ENCODE assay signal across 14 cellular contexts in genomic region chr12:42918387-42918786, GRCh38.
DNase-seq lines count a peak whose midpoint lies in the region; ATAC-seq and TF ChIP-seq lines count a peak whose summit lies in the region.
"Had no signal": no experiment of that assay in that cellular context is flagged by ENCODE, and none has a peak within 500 bp of the region (broad histone marks: within the 10 kb centered on the region; RNA-seq: fewer than 3 reads in every experiment).

No MANE protein-coding gene starts in this region.

- no peak overlapping the region for H2BK5ac ChIP-seq in H9 (ENCODE audit: insufficient read length, low read length)

- H3K9ac ChIP-seq in neural cell (ENCODE audit: low read length) (no peak overlapping the region), H9 (ENCODE audit: extremely low read depth, insufficient read length, low read length) (no peak overlapping the region)
- H3K9ac ChIP-seq: BLaER1 had no signal

- H3T11ph ChIP-seq in H9 (ENCODE audit: low read length) = no peak overlapping the region

- TF ChIP-seq EP300 in neural cell (conservative IDR thresholded peaks at IDR 0.05; ENCODE audit: poor library complexity, severe bottlenecking) = no peak

- H3K9me3 ChIP-seq in neural cell (ENCODE audit: low read length) (no peaks in the 10 kb centered on the region), H9 (ENCODE audit: control insufficient read depth, low read depth, low read length) (no peaks in the 10 kb centered on the region)
- H3K9me3 ChIP-seq: BLaER1 had no signal

- no peaks in the 10 kb centered on the region for H3F3A ChIP-seq in neural cell (ENCODE audit: insufficient read depth, low read length, poor library complexity, severe bottlenecking)

- H3K79me1 ChIP-seq in H9 (ENCODE audit: insufficient read depth, low read depth, low read length, poor library complexity, severe bottlenecking) = no peaks in the 10 kb centered on the region

- peak overlapping the region; percentile 35 for H3K27ac ChIP-seq in neural cell (ENCODE audit: low read length)
- no peak overlapping the region for H3K27ac ChIP-seq in H9 (ENCODE audit: insufficient read length, low read depth, low read length)
- H3K27ac ChIP-seq: 22Rv1, BLaER1 had no signal

- H3K23ac ChIP-seq in H9 (ENCODE audit: insufficient read length, low read depth, low read length) = no peak overlapping the region

- H2AFZ ChIP-seq in neural cell (ENCODE audit: low read depth, low read length) (no peak overlapping the region), H9 (ENCODE audit: low read length) (no peak overlapping the region)

- TF ChIP-seq CTCF in neural cell (IDR thresholded peaks at IDR 0.05; ENCODE audit: poor library complexity, severe bottlenecking) (no peak), H9 (conservative IDR thresholded peaks at IDR 0.05) (no peak)

- H3K79me2 ChIP-seq in neural cell (replicated peaks; ENCODE audit: insufficient read depth, low read length) (no peaks in the 10 kb centered on the region), H9 (ENCODE audit: insufficient read depth, low read length) (no peaks in the 10 kb centered on the region)

- no peak for ATAC-seq in GM21381 (IDR thresholded peaks at IDR 0.05; ENCODE audit: unreplicated experiment)

- no peak overlapping the region for H4K91ac ChIP-seq in H9 (ENCODE audit: insufficient read length, low read depth, low read length)

- no peak overlapping the region for H4K8ac ChIP-seq in H9 (replicated peaks; ENCODE audit: insufficient read length, low read depth, low read length)

- no peaks in the 10 kb centered on the region for H3K23me2 ChIP-seq in H9 (ENCODE audit: insufficient read length, low read depth, low read length, poor library complexity, severe bottlenecking)

- no peak overlapping the region for H3K4ac ChIP-seq in H9 (ENCODE audit: low read depth, low read length)

- DNase-seq in NCI-H2171 treated with DMSO at 0.1 percent for 48 hours (lab: John Stamatoyannopoulos, UW) = peak; percentile 36
- DNase-seq in NCI-H2171 (lab: John Stamatoyannopoulos, UW) = no peak
- DNase-seq in amniotic epithelial cell (ENCODE audit: low read depth) = peak; percentile 76
- peak; percentile 88 for DNase-seq in islet precursor cell
- no peak for DNase-seq in H9
- no peak for DNase-seq in activated effector memory CD4-positive, alpha-beta T cell treated with Interleukin-2 at 50 U/mL for 16 hours
- DNase-seq: CD8-positive, alpha-beta memory T cell; HCEC 1CT; IMR-90; NCI-H1930 had no signal

- no peak overlapping the region for H2BK12ac ChIP-seq in H9 (ENCODE audit: insufficient read length, low read depth, low read length)

- no peaks in the 10 kb centered on the region for H3K9me3 Mint-ChIP-seq in H9

- no peaks in the 10 kb centered on the region for H3K9me2 ChIP-seq in neural cell (ENCODE audit: insufficient read depth, low read length)

- no peak overlapping the region for H3K56ac ChIP-seq in H9 (ENCODE audit: insufficient read length, low read depth, low read length)

- no peaks in the 10 kb centered on the region for H3K4me1 Mint-ChIP-seq in H9
- H3K4me1 Mint-ChIP-seq: CD8-positive, alpha-beta memory T cell had no signal

- no peaks in the 10 kb centered on the region for H3K36me3 Mint-ChIP-seq in H9 (ENCODE audit: insufficient read depth in 1 of 3, low read depth in 3 of 3)
- H3K36me3 Mint-ChIP-seq: CD8-positive, alpha-beta memory T cell had no signal

- no peaks in the 10 kb centered on the region for H3K27me3 ChIP-seq in neural cell (ENCODE audit: insufficient read depth, low read depth, low read length)
- H3K27me3 ChIP-seq in H9 (ENCODE audit: insufficient read depth, low read length) = no peaks in the 10 kb centered on the region
- H3K27me3 ChIP-seq: BLaER1 had no signal

- H3K27me3 Mint-ChIP-seq in H9 (ENCODE audit: low read depth) = no peaks in the 10 kb centered on the region
- H3K27me3 Mint-ChIP-seq: CD8-positive, alpha-beta memory T cell had no signal

- H2BK15ac ChIP-seq in H9 (ENCODE audit: low read depth, low read length) = no peak overlapping the region

- no peak overlapping the region for H3K14ac ChIP-seq in H9 (ENCODE audit: insufficient read depth, low read length)

- H3K4me3 Mint-ChIP-seq in H9 = no peak overlapping the region
- H3K4me3 Mint-ChIP-seq: CD8-positive, alpha-beta memory T cell had no signal

- no peak overlapping the region for H3K4me2 ChIP-seq in neural cell (ENCODE audit: low read length)
- H3K4me2 ChIP-seq in H9 (ENCODE audit: insufficient read depth, insufficient read length, low read length) = no peak overlapping the region
- H3K4me2 ChIP-seq: BLaER1 had no signal

- TF ChIP-seq RAD21 in neural cell (conservative IDR thresholded peaks at IDR 0.05) = no peak

- H3K36me3 ChIP-seq in neural cell (ENCODE audit: insufficient read depth, low read length) = no peaks in the 10 kb centered on the region
- H3K36me3 ChIP-seq: BLaER1 had no signal

- no peak overlapping the region for H4K5ac ChIP-seq in H9 (ENCODE audit: insufficient read length, low read depth, low read length)

- no peaks in the 10 kb centered on the region for H3K4me1 ChIP-seq in H9 (ENCODE audit: insufficient read depth, low read length)
- H3K4me1 ChIP-seq: BLaER1 had no signal

- H4K20me1 ChIP-seq in neural cell (ENCODE audit: insufficient read depth) = no peaks in the 10 kb centered on the region
- no peaks in the 10 kb centered on the region for H4K20me1 ChIP-seq in H9 (ENCODE audit: control insufficient read depth, insufficient read depth, insufficient read length)
- H4K20me1 ChIP-seq: BLaER1 had no signal

- no peak overlapping the region for H2BK20ac ChIP-seq in H9 (ENCODE audit: low read depth, low read length, poor library complexity, severe bottlenecking)

- H2AK5ac ChIP-seq in H9 (ENCODE audit: insufficient read length, low read length) = no peak overlapping the region

- no peak overlapping the region for H2BK120ac ChIP-seq in H9 (ENCODE audit: low read depth, low read length, poor library complexity, severe bottlenecking)

- H3K18ac ChIP-seq in H9 (ENCODE audit: insufficient read length, low read depth, low read length) = no peak overlapping the region

- WGBS in H9 (ENCODE audit: extremely low coverage, insufficient read length, low lambda C conversion rate) = no CpG with 5 or more reads among the region's 3 CpGs

- no peak overlapping the region for H3K4me3 ChIP-seq in neural cell (ENCODE audit: low read length)
- H3K4me3 ChIP-seq: BLaER1 had no signal

- H3K27ac Mint-ChIP-seq in H9 = no peak overlapping the region
- H3K27ac Mint-ChIP-seq: CD8-positive, alpha-beta memory T cell had no signal

TF ChIP-seq in neural cell, 6 proteins besides CTCF, POLR2A, EP300 and RAD21:
- TF ChIP-seq POLR2AphosphoS5 (IDR thresholded peaks at IDR 0.05) = peak; percentile 8
- TF ChIP-seq REST (IDR thresholded peaks at IDR 0.05; ENCODE audit: borderline replicate concordance) = no peak
- no peak for TF ChIP-seq EZH2 (IDR thresholded peaks at IDR 0.05; ENCODE audit: borderline replicate concordance, insufficient read depth, low read length, poor library complexity, severe bottlenecking)

Comparison
In these comparisons a context has a peak if more than half of its experiments do, and no peak if none do; other contexts are left out.
1. DNase-seq: peak in NCI-H2171 treated with DMSO at 0.1 percent for 48 hours (single experiment), amniotic epithelial cell (single experiment) and islet precursor cell (single experiment); none in NCI-H2171 (single experiment), H9 (single experiment) and activated effector memory CD4-positive, alpha-beta T cell treated with Interleukin-2 at 50 U/mL for 16 hours (single experiment).